15 cellular contexts compared by ENCODE assay signal in the genomic region with DNA sequence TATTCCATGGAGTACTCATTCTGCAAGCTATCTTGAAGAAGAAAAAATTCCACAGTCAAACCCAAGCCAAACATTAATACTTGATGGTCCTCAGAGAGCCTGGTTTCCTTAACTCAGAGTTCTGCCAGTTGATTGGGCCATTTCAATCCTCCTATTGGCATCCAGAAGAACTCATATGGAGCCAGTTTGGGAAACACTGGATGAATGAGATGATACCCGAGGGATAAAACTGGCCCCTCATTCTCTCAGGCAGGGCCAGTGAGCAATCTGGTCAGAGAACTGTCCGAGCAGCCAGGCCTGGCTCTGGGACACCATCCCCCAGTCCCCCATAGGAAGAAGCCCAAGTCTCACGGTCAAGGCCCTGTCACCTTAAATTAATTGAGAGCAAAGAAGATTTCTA. TPM values are rescaled to one million over a fixed set of nuclear protein-coding genes. Genes with fewer than 3 reads are reported as not detected.
DNase-seq lines count a peak whose midpoint lies in the region; ATAC-seq and TF ChIP-seq lines count a peak whose summit lies in the region.
"Had no signal": no experiment of that assay in that cellular context is flagged by ENCODE, and none has a peak within 500 bp of the region (broad histone marks: within the 10 kb centered on the region; RNA-seq: fewer than 3 reads in every experiment).

No MANE protein-coding gene starts in this region.

- no peak overlapping the region for H3K14ac ChIP-seq in neuronal stem cell (ENCODE audit: low read length)

- H3K27ac ChIP-seq in adrenal gland (peak overlapping the region in 3 of 5 donors; percentile 73 to 91 (median 85)), osteoblast (ENCODE audit: low read depth, low read length) (peak overlapping the region; percentile 88), thoracic aorta (peak overlapping the region; percentile 82 to 93), neuronal stem cell (replicated peaks; ENCODE audit: low read length) (no peak overlapping the region)
- H3K27ac ChIP-seq in CD8-positive, alpha-beta memory T cell (ENCODE audit: low read depth, low read length) = no peak overlapping the region
- H3K27ac ChIP-seq: parathyroid adenoma, RWPE1 had no signal

- no peak overlapping the region for H2AFZ ChIP-seq in osteoblast (ENCODE audit: low read length)
- no peak overlapping the region for H2AFZ ChIP-seq in neuronal stem cell (ENCODE audit: low read length)
- H2AFZ ChIP-seq: parathyroid adenoma had no signal

- H3K36me3 ChIP-seq in adrenal gland (replicated peaks in 1 of 2) (no peaks in the 10 kb centered on the region), osteoblast (ENCODE audit: insufficient read depth, low read length) (peaks cover 3% of the 10 kb centered on the region), thoracic aorta (no peaks in the 10 kb centered on the region), BE2C (no peaks in the 10 kb centered on the region), neuronal stem cell (replicated peaks in 1 of 2; ENCODE audit: control insufficient read depth in 2 of 2, insufficient read depth in 2 of 2, low read length in 2 of 2) (peaks cover 2 to 96% of the 10 kb centered on the region in 2 donors)
- H3K36me3 ChIP-seq in CD8-positive, alpha-beta memory T cell (ENCODE audit: insufficient read depth, low read length) = no peaks in the 10 kb centered on the region

- CTCF ChIA-PET in activated CD4-positive, alpha-beta memory T cell treated with anti-CD3 and anti-CD28 coated beads, Interleukin-2, amount 10 ng/mL, durations not matched to agents 7 days and 5 days (lab: Charles Lee) = no interaction called here
- CTCF ChIA-PET in CD8-positive, alpha-beta memory T cell (lab: Charles Lee) = no interaction called here

- no peaks in the 10 kb centered on the region for H3K36me3 Mint-ChIP-seq in activated CD4-positive, alpha-beta memory T cell treated with anti-CD3 and anti-CD28 coated beads, Interleukin-2, amount 10 ng/mL, durations not matched to agents 7 days and 5 days (ENCODE audit: low read depth)
- H3K36me3 Mint-ChIP-seq in CD8-positive, alpha-beta memory T cell = no peaks in the 10 kb centered on the region
- H3K36me3 Mint-ChIP-seq: activated naive CD8-positive, alpha-beta T cell; T-cell had no signal

- no peak overlapping the region for H2BK120ac ChIP-seq in neuronal stem cell (ENCODE audit: low read depth, low read length)

- H3K4me2 ChIP-seq in osteoblast (ENCODE audit: insufficient read depth, low read length) (peak overlapping the region; percentile 63), neuronal stem cell (ENCODE audit: insufficient read depth, low read length, poor library complexity, severe bottlenecking) (no peak overlapping the region)

- no peaks in the 10 kb centered on the region for H4K20me1 ChIP-seq in osteoblast (ENCODE audit: insufficient read depth, low read length)

- H3K23ac ChIP-seq in neuronal stem cell (ENCODE audit: low read depth, low read length, poor library complexity) = no peak overlapping the region

- H3K9me3 ChIP-seq in adrenal gland (replicated peaks in 1 of 3) = no peaks in the 10 kb centered on the region
- H3K9me3 ChIP-seq in osteoblast (ENCODE audit: low read depth, low read length) = no peaks in the 10 kb centered on the region
- no peaks in the 10 kb centered on the region for H3K9me3 ChIP-seq in thoracic aorta
- no peaks in the 10 kb centered on the region for H3K9me3 ChIP-seq in BE2C
- H3K9me3 ChIP-seq in CD8-positive, alpha-beta memory T cell (ENCODE audit: low read length) = no peaks in the 10 kb centered on the region
- H3K9me3 ChIP-seq in neuronal stem cell (replicated peaks in 1 of 2; ENCODE audit: control insufficient read depth in 2 of 2, insufficient read depth in 1 of 2, low read depth in 1 of 2, low read length in 2 of 2) = no peaks in the 10 kb centered on the region

- intact Hi-C loops in adrenal gland (cut with DNase I) = no loop called here

- WGBS in adrenal gland, 4 donors = 86 to 92% (median 89%) methylated on average over 3 of the region's 3 CpGs
- no CpG with 5 or more reads among the region's 3 CpGs for WGBS in neuronal stem cell (ENCODE audit: extremely low coverage in 2 of 2, insufficient read length in 2 of 2, insufficient replicate concordance in 1 of 2), 2 donors

- H4K91ac ChIP-seq in neuronal stem cell (ENCODE audit: low read depth, low read length, poor library complexity) = no peak overlapping the region

- no peaks in the 10 kb centered on the region for H3K4me1 Mint-ChIP-seq in activated CD4-positive, alpha-beta memory T cell treated with anti-CD3 and anti-CD28 coated beads, Interleukin-2, amount 10 ng/mL, durations not matched to agents 7 days and 5 days
- no peaks in the 10 kb centered on the region for H3K4me1 Mint-ChIP-seq in CD8-positive, alpha-beta memory T cell
- H3K4me1 Mint-ChIP-seq: T-cell had no signal

- no peak overlapping the region for H2BK5ac ChIP-seq in neuronal stem cell (ENCODE audit: low read length)

- H3K27me3 ChIP-seq in adrenal gland (no peaks in the 10 kb centered on the region), osteoblast (ENCODE audit: insufficient read depth, low read length) (no peaks in the 10 kb centered on the region), thoracic aorta (replicated peaks; ENCODE audit: insufficient read depth) (no peaks in the 10 kb centered on the region), BE2C (peaks cover 4% of the 10 kb centered on the region; the same call in 1 of the 2 replicates), neuronal stem cell (ENCODE audit: control insufficient read depth in 3 of 3, insufficient read depth in 3 of 3, low read depth in 1 of 3, low read length in 3 of 3) (no peaks in the 10 kb centered on the region)
- no peaks in the 10 kb centered on the region for H3K27me3 ChIP-seq in CD8-positive, alpha-beta memory T cell (ENCODE audit: insufficient read depth, low read length, poor library complexity, severe bottlenecking)

- no peak for ATAC-seq in thoracic aorta (ENCODE audit: insufficient number of reproducible peaks, low FRiP score, low read depth)
- ATAC-seq: T-cell had no signal

- no peak overlapping the region for H4K8ac ChIP-seq in neuronal stem cell (ENCODE audit: low read depth, low read length)

- H3K4me3 ChIP-seq in adrenal gland (no peak overlapping the region), osteoblast (ENCODE audit: insufficient read depth, low read length) (no peak overlapping the region), thoracic aorta (peak overlapping the region; percentile 25), BE2C (ENCODE audit: low read depth, low read length) (no peak overlapping the region), neuronal stem cell (ENCODE audit: low read length in 2 of 2) (no peak overlapping the region)
- H3K4me3 ChIP-seq in CD8-positive, alpha-beta memory T cell (ENCODE audit: low read length) = no peak overlapping the region

- peaks cover 2% of the 10 kb centered on the region for H3K79me1 ChIP-seq in neuronal stem cell (ENCODE audit: low read depth, low read length)

- no peaks in the 10 kb centered on the region for H3K9me3 Mint-ChIP-seq in activated CD4-positive, alpha-beta memory T cell treated with anti-CD3 and anti-CD28 coated beads, Interleukin-2, amount 10 ng/mL, durations not matched to agents 7 days and 5 days
- H3K9me3 Mint-ChIP-seq in CD8-positive, alpha-beta memory T cell = peaks cover 0 to 3% (median 0%) of the 10 kb centered on the region in 5 donors
- H3K9me3 Mint-ChIP-seq: activated T-cell treated with anti-CD3 and anti-CD28 coated beads, Interleukin-2, amount 50 U/mL, for 24 hours; T-cell had no signal

- no peak overlapping the region for H2BK12ac ChIP-seq in neuronal stem cell (ENCODE audit: low read length)

- H2BK15ac ChIP-seq in neuronal stem cell (ENCODE audit: low read length) = no peak overlapping the region

- H3K27me3 Mint-ChIP-seq in activated CD4-positive, alpha-beta memory T cell treated with anti-CD3 and anti-CD28 coated beads, Interleukin-2, amount 10 ng/mL, durations not matched to agents 7 days and 5 days = peaks cover 9% of the 10 kb centered on the region
- peaks cover 0 to 4% of the 10 kb centered on the region in 2 donors for H3K27me3 Mint-ChIP-seq in CD8-positive, alpha-beta memory T cell

- peaks cover 2% of the 10 kb centered on the region for H3K79me2 ChIP-seq in osteoblast (ENCODE audit: insufficient read depth, low read length)

- H3K4ac ChIP-seq in neuronal stem cell (ENCODE audit: low read length) = no peak overlapping the region

- H3K18ac ChIP-seq in neuronal stem cell (ENCODE audit: low read length) = no peak overlapping the region

- H3K27ac Mint-ChIP-seq in activated CD4-positive, alpha-beta memory T cell treated with anti-CD3 and anti-CD28 coated beads, Interleukin-2, amount 10 ng/mL, durations not matched to agents 7 days and 5 days = no peak overlapping the region
- no peak overlapping the region for H3K27ac Mint-ChIP-seq in CD8-positive, alpha-beta memory T cell
- H3K27ac Mint-ChIP-seq: activated naive CD8-positive, alpha-beta T cell; activated T-cell treated with anti-CD3 and anti-CD28 coated beads, Interleukin-2, amount 50 U/mL, for 24 hours; T-cell had no signal

- H2AK5ac ChIP-seq in neuronal stem cell (ENCODE audit: low read depth, low read length) = no peak overlapping the region

- DNase-seq in adrenal gland (no peak), globus pallidus (ENCODE audit: low spot score) (peak; percentile 7), osteoblast (ENCODE audit: insufficient read length, low spot score, missing footprints) (no peak), thoracic aorta (ENCODE audit: low spot score) (no peak), BE2C (no peak), neuronal stem cell (ENCODE audit: low spot score) (no peak)
- DNase-seq in activated CD4-positive, alpha-beta memory T cell treated with anti-CD3 and anti-CD28 coated beads, Interleukin-2, amount 10 ng/mL, durations not matched to agents 7 days and 5 days = no peak
- DNase-seq in CD8-positive, alpha-beta memory T cell = no peak
- DNase-seq: activated T-cell treated with anti-CD3 and anti-CD28 coated beads, Interleukin-2, amount 50 U/mL, for 24 hours; central memory CD4-positive, alpha-beta T cell; NCI-H446; T-cell had no signal

- H3K9ac ChIP-seq in neuronal stem cell (ENCODE audit: low read depth, low read length, poor library complexity) = no peak overlapping the region
- H3K9ac ChIP-seq: parathyroid adenoma had no signal

- peaks cover 9 to 18% of the 10 kb centered on the region in 2 donors for H3K4me1 ChIP-seq in adrenal gland (replicated peaks in 1 of 2)
- peaks cover 37% of the 10 kb centered on the region for H3K4me1 ChIP-seq in osteoblast (ENCODE audit: insufficient read depth, low read length)
- H3K4me1 ChIP-seq in thoracic aorta (ENCODE audit: control insufficient read depth in 1 of 2, low read depth in 2 of 2) = peaks cover 39 to 84% of the 10 kb centered on the region in 2 donors
- no peaks in the 10 kb centered on the region for H3K4me1 ChIP-seq in BE2C
- no peaks in the 10 kb centered on the region for H3K4me1 ChIP-seq in CD8-positive, alpha-beta memory T cell (ENCODE audit: insufficient read depth, low read length)
- H3K4me1 ChIP-seq in neuronal stem cell (ENCODE audit: control insufficient read depth in 2 of 2, insufficient read depth in 1 of 2, low read depth in 1 of 2, low read length in 2 of 2) = peaks cover 0 to 10% of the 10 kb centered on the region in 2 donors

- no peak for TF ChIP-seq POLR2A in adrenal gland (IDR thresholded peaks at IDR 0.05)

- H3K4me3 Mint-ChIP-seq in activated CD4-positive, alpha-beta memory T cell treated with anti-CD3 and anti-CD28 coated beads, Interleukin-2, amount 10 ng/mL, durations not matched to agents 7 days and 5 days = no peak overlapping the region
- H3K4me3 Mint-ChIP-seq in CD8-positive, alpha-beta memory T cell = no peak overlapping the region
- H3K4me3 Mint-ChIP-seq: activated naive CD8-positive, alpha-beta T cell; activated T-cell treated with anti-CD3 and anti-CD28 coated beads, Interleukin-2, amount 50 U/mL, for 24 hours; T-cell had no signal

- POLR2A ChIA-PET in activated CD4-positive, alpha-beta memory T cell treated with anti-CD3 and anti-CD28 coated beads, Interleukin-2, amount 10 ng/mL, durations not matched to agents 7 days and 5 days (lab: Charles Lee) = no interaction called here
- POLR2A ChIA-PET in CD8-positive, alpha-beta memory T cell (lab: Charles Lee) = no interaction called here

- TF ChIP-seq CTCF in adrenal gland (IDR thresholded peaks at IDR 0.05) = no peak
- TF ChIP-seq CTCF in osteoblast (IDR thresholded peaks at IDR 0.05; ENCODE audit: extremely low read depth, low read depth, low read length) = no peak
- no peak for TF ChIP-seq CTCF in thoracic aorta (IDR thresholded peaks at IDR 0.05)
- no peak for TF ChIP-seq CTCF in BE2C (IDR thresholded peaks at IDR 0.05; ENCODE audit: low read depth, low read length)

RNA-seq across cellular contexts. Expression of gene NUAK1, which starts 48.8 kb away (rescaled TPM):
- total RNA-seq in adrenal gland (10 to 100 TPM in 5 of 8 donors, 1 to 10 TPM in 3; 5.8 to 15.1 (median 10.4) TPM), osteoblast (17.1 and 21.7 TPM in 2 replicates), thoracic aorta (10 to 100 TPM; 20.0 to 31.4 TPM)
- polyA plus RNA-seq in adrenal gland = 1 to 10 TPM; 2.4 to 4.6 (median 3.0) TPM
- 0.94 TPM for polyA plus RNA-seq in BE2C (2012; ENCODE audit: insufficient read depth, insufficient read length, low read depth)
- not detected for total RNA-seq in activated CD4-positive, alpha-beta memory T cell treated with anti-CD3 and anti-CD28 coated beads, Interleukin-2, amount 10 ng/mL, durations not matched to agents 7 days and 5 days
- not detected for total RNA-seq in CD8-positive, alpha-beta memory T cell
- polyA plus RNA-seq in CD8-positive, alpha-beta memory T cell = 0.16 TPM
- polyA plus RNA-seq in neuronal stem cell (2013, experiment 1 of 2) = 13.1 TPM
- polyA plus RNA-seq in neuronal stem cell (2013, experiment 2 of 2) = 13.4 TPM

Comparison
In these comparisons a context has a peak if more than half of its experiments do, and no peak if none do; other contexts are left out.
1. H3K27ac ChIP-seq: peak in adrenal gland (3 of 5), osteoblast (single experiment) and thoracic aorta (2 of 2); none in CD8-positive, alpha-beta memory T cell (single experiment) and neuronal stem cell (single experiment).
2. RNA of gene NUAK1, which starts 48.8 kb away (total RNA-seq): 20.0 to 31.4 TPM in thoracic aorta, 17.1 to 21.7 TPM in osteoblast and 5.8 to 15.1 TPM in adrenal gland; not detected in activated CD4-positive, alpha-beta memory T cell treated with anti-CD3 and anti-CD28 coated beads, Interleukin-2, amount 10 ng/mL, durations not matched to agents 7 days and 5 days and not detected in CD8-positive, alpha-beta memory T cell; every median in the first group is over 4 times any median in the second.